Comparison of ENCODE assay signal across 28 cellular contexts in genomic region chr6:49515485-49516146, GRCh38. TPM values are rescaled to one million over a fixed set of nuclear protein-coding genes. Genes with fewer than 3 reads are reported as not detected.
"Had no signal": no experiment of that assay in that cellular context is flagged by ENCODE, and none has a peak within 500 bp of the region (broad histone marks: within the 10 kb centered on the region; RNA-seq: fewer than 3 reads in every experiment).

No MANE protein-coding gene starts in this region.

- H3K27ac ChIP-seq: brain microvascular endothelial cell, cardiac muscle cell, Peyer's patch had no signal

- H3K4me1 ChIP-seq: Peyer's patch had no signal

- DNase-seq: activated B cell treated with CpG ODN at 0.5 μM for 24 hours; activated CD4-positive, alpha-beta T cell treated with anti-CD3 and anti-CD28 coated beads for 1 hour; activated CD4-positive, alpha-beta T cell treated with anti-CD3 and anti-CD28 coated beads, Interleukin-2, amount 10 ng/mL, durations not matched to agents 24 days and 14 days; activated CD4-positive, alpha-beta T cell treated with anti-CD3 and anti-CD28 coated beads, Interleukin-2, amount 50 U/mL, for 48 hours; activated CD8-positive, alpha-beta memory T cell treated with anti-CD3 and anti-CD28 coated beads for 24 hours; activated gamma-delta T cell; activated naive CD4-positive, alpha-beta T cell treated with anti-CD3 and anti-CD28 coated beads for 36 hours; activated naive CD8-positive, alpha-beta T cell treated with anti-CD3 and anti-CD28 coated beads for 36 hours; activated T-cell treated with anti-CD3 and anti-CD28 coated beads, Interleukin-2, amount 50 U/mL, for 4 hours; brain microvascular endothelial cell; Kasumi-1; NCI-H1048; NCI-H146; NCI-H187 treated with DMSO at 0.1 percent for 48 hours; NCI-H2081 treated with DMSO at 0.1 percent for 48 hours; NCI-H2171; NCI-H2227 treated with DMSO at 0.1 percent for 48 hours; NCI-H510A; NCI-H526 treated with DMSO at 0.1 percent for 48 hours; NCI-H82; Peyer's patch; SHP77 treated with DMSO at 0.1 percent for 48 hours; T-cell; T-helper 2 cell had no signal

- H3K27me3 ChIP-seq: brain microvascular endothelial cell, cardiac muscle cell, Peyer's patch had no signal

- H3K9me3 ChIP-seq: Peyer's patch had no signal

- FAIRE-seq: TTC549 had no signal

- ATAC-seq: activated T-cell treated with anti-CD3 and anti-CD28 coated beads, Interleukin-2, amount 50 U/mL, for 4 hours; T-cell had no signal

- H3K4me3 ChIP-seq: cardiac muscle cell, Peyer's patch had no signal

- H3K36me3 ChIP-seq: brain microvascular endothelial cell, cardiac muscle cell, Peyer's patch had no signal

RNA-seq across cellular contexts. Expression of gene GLYATL3, which starts 15.9 kb away (rescaled TPM):
- total RNA-seq: activated B cell treated with CpG ODN at 0.5 μM for 24 hours; activated CD4-positive, alpha-beta T cell treated with anti-CD3 and anti-CD28 coated beads, Interleukin-2, amount 10 ng/mL, durations not matched to agents 24 days and 14 days; activated naive CD4-positive, alpha-beta T cell treated with anti-CD3 and anti-CD28 coated beads for 36 hours; activated naive CD8-positive, alpha-beta T cell treated with anti-CD3 and anti-CD28 coated beads for 36 hours; activated T-cell treated with anti-CD3 and anti-CD28 coated beads, Interleukin-2, amount 50 U/mL, for 4 hours; cardiac muscle cell; OCI-LY7; Peyer's patch; SK-MEL-5; T-cell had no signal

RNA-seq across cellular contexts. Expression of gene C6orf141, which starts 34.9 kb away (rescaled TPM):
- total RNA-seq: activated B cell treated with CpG ODN at 0.5 μM for 24 hours; activated CD4-positive, alpha-beta T cell treated with anti-CD3 and anti-CD28 coated beads, Interleukin-2, amount 10 ng/mL, durations not matched to agents 24 days and 14 days; OCI-LY7; SK-MEL-5; T-cell had no signal
